7 cellular contexts compared by ENCODE assay signal in genomic region chr16:88360999-88361398, GRCh38. TPM values are rescaled to one million over a fixed set of nuclear protein-coding genes. Genes with fewer than 3 reads are reported as not detected.
"Had no signal": no experiment of that assay in that cellular context is flagged by ENCODE, and none has a peak within 500 bp of the region (broad histone marks: within the 10 kb centered on the region; RNA-seq: fewer than 3 reads in every experiment).

No MANE protein-coding gene starts in this region.

- ATAC-seq: HepG2 had no signal

- DNase-seq: IMR-90, KBM-7, KG1 had no signal

- FAIRE-seq: HepG2, HTR-8/SVneo had no signal

- H3K27ac ChIP-seq: HL-60, KMS-11 had no signal

- H3K9ac ChIP-seq: KMS-11 had no signal

- H3K4me2 ChIP-seq: KMS-11 had no signal

RNA-seq across cellular contexts. Expression of gene ZNF469, which starts 21.8 kb away (rescaled TPM):
- total RNA-seq: HepG2 had no signal
- polyA plus RNA-seq: HepG2 had no signal
